In the genomic region with DNA sequence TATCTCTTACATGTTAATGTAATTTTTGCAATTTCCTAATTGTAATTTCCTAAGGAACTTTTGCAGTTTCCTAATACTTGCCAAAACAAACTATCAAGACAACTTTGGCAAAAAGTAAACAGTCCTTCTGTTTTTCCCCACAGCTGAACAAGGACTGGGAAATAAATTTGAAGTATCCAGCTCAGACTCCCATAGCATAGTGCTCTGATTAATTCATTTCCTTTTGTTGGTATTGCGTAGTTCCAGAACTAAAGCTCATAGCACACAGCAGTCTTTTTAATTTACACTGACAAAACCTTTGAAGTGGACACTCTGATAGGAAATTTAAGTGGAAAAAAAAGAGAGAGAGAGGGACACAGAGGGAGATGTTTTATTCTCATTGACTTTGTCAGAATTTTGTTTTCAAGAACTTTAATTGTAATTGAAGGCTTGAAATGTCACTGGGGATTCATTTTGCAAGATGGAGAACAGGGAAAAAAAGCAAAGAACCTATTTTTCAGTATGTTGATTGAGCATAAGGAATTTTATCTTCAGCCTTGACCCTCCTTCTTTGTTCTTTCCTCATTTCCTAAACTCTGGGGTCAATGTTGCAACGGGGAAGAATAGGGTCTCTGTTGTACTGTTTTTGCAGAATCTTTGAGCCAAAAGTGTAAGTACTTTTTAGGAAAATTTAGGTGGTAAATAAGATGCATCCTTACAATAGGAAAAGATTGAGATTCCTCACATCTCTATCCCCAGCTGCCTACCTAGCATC, we compare ENCODE assay signal across 1 cellular context.
TF ChIP-seq lines count a peak whose summit lies in the region.

No MANE protein-coding gene starts in this region.

TF ChIP-seq in HepG2, 621 proteins besides CTCF, POLR2A, EP300 and RAD21 (continued from another document and continues in another):
- TF ChIP-seq ZNF207 (IDR thresholded peaks at IDR 0.05; ENCODE audit: borderline replicate concordance) (no peak), DNMT3B (CRISPR knock-in tag; conservative IDR thresholded peaks at IDR 0.05) (no peak), ZNF569 (CRISPR knock-in tag; IDR thresholded peaks at IDR 0.05; ENCODE audit: borderline replicate concordance) (no peak), GTF3A (CRISPR knock-in tag; conservative IDR thresholded peaks at IDR 0.05) (no peak), ARID5B (CRISPR knock-in tag; IDR thresholded peaks at IDR 0.05) (peak; percentile 79), ZSCAN20 (CRISPR knock-in tag; IDR thresholded peaks at IDR 0.05; ENCODE audit: borderline replicate concordance) (no peak), ZNF12 (CRISPR knock-in tag; IDR thresholded peaks at IDR 0.05) (no peak), CEBPG (CRISPR knock-in tag; IDR thresholded peaks at IDR 0.05) (peak; percentile 76), ZNF781 (CRISPR knock-in tag; IDR thresholded peaks at IDR 0.05; ENCODE audit: borderline replicate concordance, not compliant biosample characterization) (no peak), SNAI1 (CRISPR knock-in tag; IDR thresholded peaks at IDR 0.05; ENCODE audit: borderline replicate concordance) (no peak), SP4 (CRISPR knock-in tag; IDR thresholded peaks at IDR 0.05) (no peak), HDAC2 (CRISPR knock-in tag; IDR thresholded peaks at IDR 0.05) (no peak), GTF2F1 (IDR thresholded peaks at IDR 0.05; ENCODE audit: low read length) (no peak), FOXP1 (IDR thresholded peaks at IDR 0.05) (no peak), FOXP1 (CRISPR knock-in tag; IDR thresholded peaks at IDR 0.05) (peak; percentile 37; the same call in 1 of the 2 replicates), TEAD2 (CRISPR knock-in tag; IDR thresholded peaks at IDR 0.05) (no peak), NR2F6 (IDR thresholded peaks at IDR 0.05) (peak; percentile 93), NR2F6 (CRISPR knock-in tag; IDR thresholded peaks at IDR 0.05) (peak; percentile 86), GLI4 (CRISPR knock-in tag; IDR thresholded peaks at IDR 0.05; ENCODE audit: borderline replicate concordance) (no peak), ZNF143 (CRISPR knock-in tag; IDR thresholded peaks at IDR 0.05) (no peak), ZNF558 (CRISPR knock-in tag; IDR thresholded peaks at IDR 0.05; ENCODE audit: borderline replicate concordance) (no peak), SATB2 (CRISPR knock-in tag; IDR thresholded peaks at IDR 0.05) (no peak), SOX13 (IDR thresholded peaks at IDR 0.05) (peak; percentile 20; the same call in 1 of the 2 replicates), SOX13 (CRISPR knock-in tag; conservative IDR thresholded peaks at IDR 0.05 in 1 of 2, IDR thresholded peaks at IDR 0.05 in 1 of 2) (peak in 1 of 2 experiments; percentile 95; a peak in 2 of 4 replicates), PAXIP1 (CRISPR knock-in tag; conservative IDR thresholded peaks at IDR 0.05) (peak; percentile 30; the same call in 1 of the 2 replicates), NFYB (CRISPR knock-in tag; IDR thresholded peaks at IDR 0.05) (no peak), ZNF274 (CRISPR knock-in tag; IDR thresholded peaks at IDR 0.05) (no peak), ZNF543 (CRISPR knock-in tag; IDR thresholded peaks at IDR 0.05) (no peak), HOXA5 (CRISPR knock-in tag; IDR thresholded peaks at IDR 0.05) (no peak), STAG1 (CRISPR knock-in tag; IDR thresholded peaks at IDR 0.05) (no peak), ZBTB2 (CRISPR knock-in tag; IDR thresholded peaks at IDR 0.05; ENCODE audit: low read depth) (no peak), FOXK2 (IDR thresholded peaks at IDR 0.05) (no peak), ZNF552 (CRISPR knock-in tag; IDR thresholded peaks at IDR 0.05; ENCODE audit: borderline replicate concordance) (no peak), EHMT2 (IDR thresholded peaks at IDR 0.05; ENCODE audit: borderline replicate concordance, low read depth, low read length) (peak; percentile 40; the same call in 1 of the 2 replicates), NCOA2 (CRISPR knock-in tag; IDR thresholded peaks at IDR 0.05) (peak; percentile 79), ISL2 (CRISPR knock-in tag; IDR thresholded peaks at IDR 0.05) (peak; percentile 42; the same call in 1 of the 2 replicates), ZFP1 (CRISPR knock-in tag; IDR thresholded peaks at IDR 0.05) (no peak), NFIC (IDR thresholded peaks at IDR 0.05; ENCODE audit: low read length) (peak; percentile 50; the same call in 1 of the 2 replicates), ZNF10 (CRISPR knock-in tag; IDR thresholded peaks at IDR 0.05; ENCODE audit: borderline replicate concordance, low read depth) (no peak), ATF3 (CRISPR knock-in tag; IDR thresholded peaks at IDR 0.05) (no peak), GPBP1L1 (CRISPR knock-in tag; IDR thresholded peaks at IDR 0.05) (no peak)
- TF ChIP-seq, protein P1, sequence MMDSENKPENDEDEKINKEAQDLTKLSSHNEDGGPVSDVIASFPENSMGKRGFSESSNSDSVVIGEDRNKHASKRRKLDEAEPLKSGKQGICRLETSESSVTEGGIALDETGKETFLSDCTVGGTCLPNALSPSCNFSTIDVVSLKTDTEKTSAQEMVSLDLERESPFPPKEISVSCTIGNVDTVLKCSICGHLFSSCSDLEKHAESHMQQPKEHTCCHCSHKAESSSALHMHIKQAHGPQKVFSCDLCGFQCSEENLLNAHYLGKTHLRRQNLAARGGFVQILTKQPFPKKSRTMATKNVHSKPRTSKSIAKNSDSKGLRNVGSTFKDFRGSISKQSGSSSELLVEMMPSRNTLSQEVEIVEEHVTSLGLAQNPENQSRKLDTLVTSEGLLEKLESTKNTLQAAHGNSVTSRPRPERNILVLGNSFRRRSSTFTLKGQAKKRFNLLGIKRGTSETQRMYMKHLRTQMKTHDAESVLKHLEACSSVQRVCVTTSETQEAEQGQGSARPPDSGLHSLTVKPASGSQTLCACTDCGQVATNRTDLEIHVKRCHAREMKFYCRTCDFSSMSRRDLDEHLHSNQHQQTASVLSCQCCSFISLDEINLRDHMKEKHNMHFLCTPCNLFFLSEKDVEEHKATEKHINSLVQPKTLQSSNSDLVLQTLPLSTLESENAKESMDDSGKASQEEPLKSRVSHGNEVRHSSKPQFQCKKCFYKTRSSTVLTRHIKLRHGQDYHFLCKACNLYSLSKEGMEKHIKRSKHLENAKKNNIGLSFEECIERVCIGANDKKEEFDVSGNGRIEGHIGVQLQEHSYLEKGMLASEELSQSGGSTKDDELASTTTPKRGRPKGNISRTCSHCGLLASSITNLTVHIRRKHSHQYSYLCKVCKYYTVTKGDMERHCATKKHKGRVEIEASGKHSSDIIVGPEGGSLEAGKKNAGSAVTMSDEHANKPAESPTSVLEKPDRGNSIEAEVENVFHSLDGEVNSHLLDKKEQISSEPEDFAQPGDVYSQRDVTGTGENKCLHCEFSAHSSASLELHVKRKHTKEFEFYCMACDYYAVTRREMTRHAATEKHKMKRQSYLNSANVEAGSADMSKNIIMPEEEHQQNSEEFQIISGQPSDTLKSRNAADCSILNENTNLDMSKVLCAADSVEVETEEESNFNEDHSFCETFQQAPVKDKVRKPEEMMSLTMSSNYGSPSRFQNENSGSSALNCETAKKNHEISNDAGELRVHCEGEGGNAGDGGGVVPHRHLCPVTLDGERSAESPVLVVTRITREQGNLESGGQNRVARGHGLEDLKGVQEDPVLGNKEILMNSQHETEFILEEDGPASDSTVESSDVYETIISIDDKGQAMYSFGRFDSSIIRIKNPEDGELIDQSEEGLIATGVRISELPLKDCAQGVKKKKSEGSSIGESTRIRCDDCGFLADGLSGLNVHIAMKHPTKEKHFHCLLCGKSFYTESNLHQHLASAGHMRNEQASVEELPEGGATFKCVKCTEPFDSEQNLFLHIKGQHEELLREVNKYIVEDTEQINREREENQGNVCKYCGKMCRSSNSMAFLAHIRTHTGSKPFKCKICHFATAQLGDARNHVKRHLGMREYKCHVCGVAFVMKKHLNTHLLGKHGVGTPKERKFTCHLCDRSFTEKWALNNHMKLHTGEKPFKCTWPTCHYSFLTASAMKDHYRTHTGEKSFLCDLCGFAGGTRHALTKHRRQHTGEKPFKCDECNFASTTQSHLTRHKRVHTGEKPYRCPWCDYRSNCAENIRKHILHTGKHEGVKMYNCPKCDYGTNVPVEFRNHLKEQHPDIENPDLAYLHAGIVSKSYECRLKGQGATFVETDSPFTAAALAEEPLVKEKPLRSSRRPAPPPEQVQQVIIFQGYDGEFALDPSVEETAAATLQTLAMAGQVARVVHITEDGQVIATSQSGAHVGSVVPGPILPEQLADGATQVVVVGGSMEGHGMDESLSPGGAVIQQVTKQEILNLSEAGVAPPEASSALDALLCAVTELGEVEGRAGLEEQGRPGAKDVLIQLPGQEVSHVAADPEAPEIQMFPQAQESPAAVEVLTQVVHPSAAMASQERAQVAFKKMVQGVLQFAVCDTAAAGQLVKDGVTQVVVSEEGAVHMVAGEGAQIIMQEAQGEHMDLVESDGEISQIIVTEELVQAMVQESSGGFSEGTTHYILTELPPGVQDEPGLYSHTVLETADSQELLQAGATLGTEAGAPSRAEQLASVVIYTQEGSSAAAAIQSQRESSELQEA (CRISPR knock-in tag; IDR thresholded peaks at IDR 0.05; ENCODE audit: not compliant biosample characterization): no peak
- TF ChIP-seq, protein P2, sequence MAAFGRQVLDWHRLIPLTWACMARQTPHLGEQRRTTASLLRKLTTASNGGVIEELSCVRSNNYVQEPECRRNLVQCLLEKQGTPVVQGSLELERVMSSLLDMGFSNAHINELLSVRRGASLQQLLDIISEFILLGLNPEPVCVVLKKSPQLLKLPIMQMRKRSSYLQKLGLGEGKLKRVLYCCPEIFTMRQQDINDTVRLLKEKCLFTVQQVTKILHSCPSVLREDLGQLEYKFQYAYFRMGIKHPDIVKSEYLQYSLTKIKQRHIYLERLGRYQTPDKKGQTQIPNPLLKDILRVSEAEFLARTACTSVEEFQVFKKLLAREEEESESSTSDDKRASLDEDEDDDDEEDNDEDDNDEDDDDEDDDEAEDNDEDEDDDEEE (CRISPR knock-in tag; IDR thresholded peaks at IDR 0.05): no peak
